Comparison of ENCODE assay signal across 1 cellular context in genomic region chr5:65760504-65761275, GRCh38.
TF ChIP-seq lines count a peak whose summit lies in the region.

No MANE protein-coding gene starts in this region.

TF ChIP-seq in HCT116, 20 proteins besides CTCF, POLR2A, EP300 and RAD21:
- TF ChIP-seq ZBTB33 (IDR thresholded peaks at IDR 0.05; ENCODE audit: extremely low read depth, insufficient replicate concordance, low read length) (no peak), SIN3A (IDR thresholded peaks at IDR 0.05; ENCODE audit: low read depth) (no peak), EZH2phosphoT487 (IDR thresholded peaks at IDR 0.05; ENCODE audit: borderline replicate concordance) (no peak)
